9 cellular contexts compared by ENCODE assay signal in the genomic region with DNA sequence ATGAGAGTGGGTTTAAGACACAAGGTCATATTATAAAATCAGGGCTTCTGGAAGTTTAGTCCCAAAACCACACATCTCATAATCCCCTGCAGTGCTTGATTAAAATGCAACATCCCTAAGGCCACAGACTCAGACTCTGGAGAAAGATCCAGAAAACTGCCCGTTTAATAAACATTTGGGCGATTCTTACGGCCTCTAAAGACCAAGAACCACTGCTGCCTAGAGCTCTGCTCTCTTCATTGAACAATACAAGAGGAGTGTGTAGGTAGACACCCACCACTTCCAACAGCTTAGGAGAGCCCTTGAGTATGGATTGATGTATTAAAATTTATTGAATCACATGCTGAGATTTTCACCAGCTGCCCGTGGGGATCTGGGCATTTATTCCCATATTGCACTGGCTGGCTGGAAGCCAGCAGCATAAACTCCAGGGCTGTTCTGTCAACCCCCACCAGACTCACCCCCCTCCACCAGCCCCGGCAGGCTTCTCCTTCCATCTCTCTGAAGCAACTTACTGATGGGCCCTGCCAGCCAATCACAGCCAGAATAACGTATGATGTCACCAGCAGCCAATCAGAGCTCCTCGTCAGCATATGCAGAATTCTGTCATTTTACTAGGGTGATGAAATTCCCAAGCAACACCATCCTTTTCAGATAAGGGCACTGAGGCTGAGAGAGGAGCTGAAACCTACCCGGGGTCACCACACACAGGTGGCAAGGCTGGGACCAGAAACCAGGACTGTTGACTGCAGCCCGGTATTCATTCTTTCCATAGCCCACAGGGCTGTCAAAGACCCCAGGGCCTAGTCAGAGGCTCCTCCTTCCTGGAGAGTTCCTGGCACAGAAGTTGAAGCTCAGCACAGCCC. TPM values are rescaled to one million over a fixed set of nuclear protein-coding genes. Genes with fewer than 3 reads are reported as not detected.
A peak's percentile ranks its signal among the peaks of the same experiment; 100 is the strongest.
DNase-seq lines count a peak whose midpoint lies in the region; ATAC-seq and TF ChIP-seq lines count a peak whose summit lies in the region.
"Had no signal": no experiment of that assay in that cellular context is flagged by ENCODE, and none has a peak within 500 bp of the region (broad histone marks: within the 10 kb centered on the region; RNA-seq: fewer than 3 reads in every experiment).

No MANE protein-coding gene starts in this region.

- intact Hi-C loops in tibial artery (cut with DNase I; ENCODE audit: low total_unique reads), result loop anchor here (2.0 to 5.0 kb wide), 2 partner anchors 79 to 152 kb away; no protein-coding TSS in a partner anchor

- ATAC-seq in left lobe of liver (peak; percentile 41), GM18873 (IDR thresholded peaks at IDR 0.05; ENCODE audit: low FRiP score, unreplicated experiment) (no peak)

- TF ChIP-seq CTCF in HFF-Myc (IDR thresholded peaks at IDR 0.05; ENCODE audit: low read depth, low read length, missing control alignments), result no peak
- TF ChIP-seq CTCF in tibial artery (IDR thresholded peaks at IDR 0.05), result no peak

- no peak overlapping the region for H3K9ac ChIP-seq in BLaER1

- no peak overlapping the region for H3K4me3 Mint-ChIP-seq in T-helper 2 cell treated with Interferon-gamma antibody and Interleukin-4, amounts not matched to agents 5 μg/mL and 100 μg/mL, for 36 hours

- H3K27me3 ChIP-seq in BLaER1 (peaks cover 3% of the 10 kb centered on the region), tibial artery (no peaks in the 10 kb centered on the region)

- H3K27ac ChIP-seq in BLaER1 (peak overlapping the region; percentile 28; the same call in 1 of the 2 replicates), tibial artery (peak overlapping the region in 1 of 2 donors; percentile 20)

- H4K20me1 ChIP-seq in BLaER1, result no peaks in the 10 kb centered on the region

- no peaks in the 10 kb centered on the region for H3K36me3 Mint-ChIP-seq in T-helper 2 cell treated with Interferon-gamma antibody and Interleukin-4, amounts not matched to agents 5 μg/mL and 100 μg/mL, for 36 hours (ENCODE audit: low read depth)

- H3K4me1 ChIP-seq in BLaER1, result peaks cover 22% of the 10 kb centered on the region
- peaks cover 0 to 31% (median 23%) of the 10 kb centered on the region in 4 donors for H3K4me1 ChIP-seq in tibial artery

- H3K9me3 Mint-ChIP-seq in T-helper 2 cell treated with Interferon-gamma antibody and Interleukin-4, amounts not matched to agents 5 μg/mL and 100 μg/mL, for 36 hours, result no peaks in the 10 kb centered on the region

- H3K4me1 Mint-ChIP-seq in T-helper 2 cell treated with Interferon-gamma antibody and Interleukin-4, amounts not matched to agents 5 μg/mL and 100 μg/mL, for 36 hours (ENCODE audit: low read depth), result peaks cover 3% of the 10 kb centered on the region

- H3K4me3 ChIP-seq in BLaER1, result no peak overlapping the region
- H3K4me3 ChIP-seq in HFF-Myc (replicated peaks; ENCODE audit: low read depth, low read length), result no peak overlapping the region
- H3K4me3 ChIP-seq in tibial artery, result no peak overlapping the region

- H3K27ac Mint-ChIP-seq in T-helper 2 cell treated with Interferon-gamma antibody and Interleukin-4, amounts not matched to agents 5 μg/mL and 100 μg/mL, for 36 hours, result no peak overlapping the region

- H3K4me2 ChIP-seq in BLaER1, result no peak overlapping the region

- H3K36me3 ChIP-seq in BLaER1 (no peaks in the 10 kb centered on the region), tibial artery (no peaks in the 10 kb centered on the region)

- H3K27me3 Mint-ChIP-seq in T-helper 2 cell treated with Interferon-gamma antibody and Interleukin-4, amounts not matched to agents 5 μg/mL and 100 μg/mL, for 36 hours (ENCODE audit: low read depth), result peaks cover 11% of the 10 kb centered on the region

- DNase-seq in HFF-Myc (ENCODE audit: extremely low read depth, low read depth) (peak; percentile 59), NCI-H526 treated with DMSO at 0.1 percent for 48 hours (lab: John Stamatoyannopoulos, UW) (peak; percentile 31), cerebellum (ENCODE audit: low spot score) (peak; percentile 97), left lobe of liver (ENCODE audit: low spot score) (peak; percentile 49), tibial artery (peak; percentile 89 to 91)
- DNase-seq in T-helper 2 cell treated with Interferon-gamma antibody and Interleukin-4, amounts not matched to agents 5 μg/mL and 100 μg/mL, for 36 hours (ENCODE audit: low spot score), result no peak

- H3K9me3 ChIP-seq in BLaER1 (no peaks in the 10 kb centered on the region), tibial artery (no peaks in the 10 kb centered on the region)

RNA-seq across cellular contexts. Expression of a gene that starts 0.7 kb away (rescaled TPM):
- total RNA-seq in cerebellum, result 1.9 TPM
- total RNA-seq in left lobe of liver, result 0.63 TPM
- total RNA-seq: glomerular endothelial cell had no signal

RNA-seq across cellular contexts. Expression of a gene that starts 18.0 kb away (rescaled TPM):
- 295 TPM for total RNA-seq in cerebellum
- total RNA-seq in left lobe of liver, result 938 TPM

RNA-seq across cellular contexts. Expression of a gene that starts 32.0 kb away (rescaled TPM):
- total RNA-seq in cerebellum (4.5 TPM), left lobe of liver (4.0 TPM)

RNA-seq across cellular contexts. Expression of a gene that starts 58.1 kb away (rescaled TPM):
- total RNA-seq in cerebellum, result 29.9 TPM
- total RNA-seq in left lobe of liver, result 15.0 TPM
